In the genomic region with DNA sequence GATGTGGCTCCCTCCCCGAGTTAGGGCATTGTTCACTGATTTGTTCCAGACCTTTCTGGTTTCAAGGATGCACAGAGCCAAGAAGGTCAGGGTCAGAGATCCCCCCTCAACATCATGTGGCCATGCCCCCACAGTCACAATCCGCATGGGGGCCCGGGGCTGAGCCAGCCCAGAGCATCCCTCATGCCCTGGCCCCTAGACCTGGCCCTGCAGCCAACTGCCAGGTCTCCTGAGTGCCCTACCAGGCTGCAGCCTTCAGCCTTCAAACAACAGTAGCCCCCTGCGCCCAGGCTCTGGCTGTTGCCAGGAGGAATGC, we compare ENCODE assay signal across 10 cellular contexts.
DNase-seq lines count a peak whose midpoint lies in the region; ATAC-seq and TF ChIP-seq lines count a peak whose summit lies in the region.
"Had no signal": no experiment of that assay in that cellular context is flagged by ENCODE, and none has a peak within 500 bp of the region (broad histone marks: within the 10 kb centered on the region; RNA-seq: fewer than 3 reads in every experiment).

No MANE protein-coding gene starts in this region.

- H3K9me3 Mint-ChIP-seq in activated CD8-positive, alpha-beta memory T cell treated with anti-CD3 and anti-CD28 coated beads, Interleukin-2, amount 10 ng/mL, durations not matched to agents 7 days and 5 days (ENCODE audit: low read depth) = no peaks in the 10 kb centered on the region

- no peak overlapping the region for H3K9ac ChIP-seq in BLaER1

- H3K36me3 Mint-ChIP-seq in activated CD8-positive, alpha-beta memory T cell treated with anti-CD3 and anti-CD28 coated beads, Interleukin-2, amount 10 ng/mL, durations not matched to agents 7 days and 5 days = peaks cover 5% of the 10 kb centered on the region
- H3K36me3 Mint-ChIP-seq in T-helper 17 cell (ENCODE audit: low read depth) = peaks cover 8% of the 10 kb centered on the region

- no peaks in the 10 kb centered on the region for H3K27me3 Mint-ChIP-seq in activated CD8-positive, alpha-beta memory T cell treated with anti-CD3 and anti-CD28 coated beads, Interleukin-2, amount 10 ng/mL, durations not matched to agents 7 days and 5 days
- H3K27me3 Mint-ChIP-seq in T-helper 17 cell = no peaks in the 10 kb centered on the region

- H3K27ac ChIP-seq in BLaER1 = no peak overlapping the region
- no peak overlapping the region for H3K27ac ChIP-seq in left lung

- DNase-seq in activated CD8-positive, alpha-beta memory T cell treated with anti-CD3 and anti-CD28 coated beads, Interleukin-2, amount 10 ng/mL, durations not matched to agents 7 days and 5 days = no peak
- no peak for DNase-seq in activated CD8-positive, alpha-beta memory T cell treated with anti-CD3 and anti-CD28 coated beads, Interleukin-2, amount 50 U/mL, for 4 hours
- DNase-seq in T-helper 17 cell (no peak), left lung (no peak), NCI-H146 (lab: John Stamatoyannopoulos, UW) (no peak), occipital lobe (lab: John Stamatoyannopoulos, UW) (no peak)
- DNase-seq: NCI-H2081 treated with DMSO at 0.1 percent for 48 hours had no signal

- peak overlapping the region; percentile 24; the same call in 1 of the 2 replicates for H3K4me2 ChIP-seq in BLaER1

- H4K20me1 ChIP-seq in BLaER1 = peaks cover 97% of the 10 kb centered on the region

- peaks cover 13% of the 10 kb centered on the region for H3K4me1 Mint-ChIP-seq in activated CD8-positive, alpha-beta memory T cell treated with anti-CD3 and anti-CD28 coated beads, Interleukin-2, amount 10 ng/mL, durations not matched to agents 7 days and 5 days
- peaks cover 4% of the 10 kb centered on the region for H3K4me1 Mint-ChIP-seq in T-helper 17 cell

- no peak for TF ChIP-seq CTCF in left lung (IDR thresholded peaks at IDR 0.05)

- intact Hi-C loops in left lung (cut with DNase I) = no loop called here

- H3K9me3 ChIP-seq in BLaER1 = no peaks in the 10 kb centered on the region
- H3K9me3 ChIP-seq in T-helper 17 cell (ENCODE audit: control insufficient read depth, low read length, poor library complexity, severe bottlenecking) = no peaks in the 10 kb centered on the region
- no peaks in the 10 kb centered on the region for H3K9me3 ChIP-seq in left lung
- H3K9me3 ChIP-seq: BLaER1 treated with 17β-estradiol and CSF1 and Interleukin-3, amounts not matched to agents 10 nM and 100 nM had no signal

- no peak overlapping the region for H3K4me3 ChIP-seq in BLaER1
- no peak overlapping the region for H3K4me3 ChIP-seq in left lung
- H3K4me3 ChIP-seq: BLaER1 treated with 17β-estradiol and CSF1 and Interleukin-3, amounts not matched to agents 10 nM and 100 nM had no signal

- H3K27me3 ChIP-seq in BLaER1 (no peaks in the 10 kb centered on the region), left lung (no peaks in the 10 kb centered on the region)
- H3K27me3 ChIP-seq: BLaER1 treated with 17β-estradiol and CSF1 and Interleukin-3, amounts not matched to agents 10 nM and 100 nM had no signal

- H3K27ac Mint-ChIP-seq in activated CD8-positive, alpha-beta memory T cell treated with anti-CD3 and anti-CD28 coated beads, Interleukin-2, amount 10 ng/mL, durations not matched to agents 7 days and 5 days = no peak overlapping the region
- peak overlapping the region; percentile 62 for H3K27ac Mint-ChIP-seq in T-helper 17 cell

- peaks cover 92% of the 10 kb centered on the region for H3K36me3 ChIP-seq in BLaER1
- peaks cover 0 to 43% of the 10 kb centered on the region in 2 donors for H3K36me3 ChIP-seq in left lung

- ATAC-seq in activated CD8-positive, alpha-beta memory T cell treated with anti-CD3 and anti-CD28 coated beads, Interleukin-2, amount 10 ng/mL, durations not matched to agents 7 days and 5 days = peak; percentile 25
- no peak for ATAC-seq in T-helper 17 cell
- ATAC-seq in left lung = peak; percentile 9
- no peak for ATAC-seq in GM19023 (IDR thresholded peaks at IDR 0.05; ENCODE audit: unreplicated experiment)

- CTCF ChIA-PET in activated CD8-positive, alpha-beta memory T cell treated with anti-CD3 and anti-CD28 coated beads, Interleukin-2, amount 10 ng/mL, durations not matched to agents 7 days and 5 days (lab: Charles Lee) = interaction anchor here (0.6 to 1.9 kb wide), 3 partner anchors 42 to 411 kb away, joined by 3 to 6 read pairs (median 6); no protein-coding TSS in a partner anchor

- H3K4me3 Mint-ChIP-seq in activated CD8-positive, alpha-beta memory T cell treated with anti-CD3 and anti-CD28 coated beads, Interleukin-2, amount 10 ng/mL, durations not matched to agents 7 days and 5 days = no peak overlapping the region
- H3K4me3 Mint-ChIP-seq in T-helper 17 cell = no peak overlapping the region

- peaks cover 98% of the 10 kb centered on the region for H3K4me1 ChIP-seq in BLaER1
- peaks cover 0 to 31% of the 10 kb centered on the region in 2 donors for H3K4me1 ChIP-seq in left lung

Comparison
In these comparisons a context has a peak if more than half of its experiments do, and no peak if none do; other contexts are left out.
1. ATAC-seq: peak in activated CD8-positive, alpha-beta memory T cell treated with anti-CD3 and anti-CD28 coated beads, Interleukin-2, amount 10 ng/mL, durations not matched to agents 7 days and 5 days (single experiment) and left lung (single experiment); none in T-helper 17 cell (single experiment) and GM19023 (single experiment).